In genomic region chr4:8221476-8221875, GRCh38 we compare ENCODE assay signal across 10 cellular contexts. TPM values are rescaled to one million over a fixed set of nuclear protein-coding genes. Genes with fewer than 3 reads are reported as not detected.
DNase-seq lines count a peak whose midpoint lies in the region; TF ChIP-seq lines count a peak whose summit lies in the region.
"Had no signal": no experiment of that assay in that cellular context is flagged by ENCODE, and none has a peak within 500 bp of the region (broad histone marks: within the 10 kb centered on the region; RNA-seq: fewer than 3 reads in every experiment).

No MANE protein-coding gene starts in this region.

- H3K4me2 ChIP-seq in OCI-LY7 (ENCODE audit: low read length), result no peak overlapping the region

- H3K4me3 ChIP-seq in foreskin fibroblast (ENCODE audit: low read depth in 1 of 2, low read length in 2 of 2) (no peak overlapping the region), OCI-LY7 (ENCODE audit: low read depth, low read length, poor library complexity, severe bottlenecking) (no peak overlapping the region)

- no TSS peak for BruUV-seq in OCI-LY7 (replicated peaks; lab: Mats Ljungman, UMichigan)

- intact Hi-C loops in activated naive CD4-positive, alpha-beta T cell treated with anti-CD3 and anti-CD28 coated beads for 36 hours (cut with micrococcal nuclease), result loop anchor here (1.0 kb wide), 1 partner anchor 22 kb away; the partner anchor contains the start of gene SH3TC1
- intact Hi-C loops in OCI-LY7 (cut with micrococcal nuclease; ENCODE audit: unreplicated experiment), result no loop called here

- no peak overlapping the region for H3K4me3 Mint-ChIP-seq in activated naive CD4-positive, alpha-beta T cell treated with anti-CD3 and anti-CD28 coated beads for 36 hours

- CTCF ChIA-PET in activated naive CD4-positive, alpha-beta T cell treated with anti-CD3 and anti-CD28 coated beads for 36 hours (lab: Charles Lee), result interaction anchor here (0.6 to 1.6 kb wide), 4 partner anchors 20 to 47 kb away, joined by 3 to 6 read pairs (median 4); no protein-coding TSS in a partner anchor
- CTCF ChIA-PET in OCI-LY7 (lab: Charles Lee; ENCODE audit: unreplicated experiment), result interaction anchor here (0.6 kb wide), 1 partner anchor 45 kb away, joined by 3 read pairs; no protein-coding TSS in a partner anchor

- no peaks in the 10 kb centered on the region for H3K9me3 Mint-ChIP-seq in activated naive CD4-positive, alpha-beta T cell treated with anti-CD3 and anti-CD28 coated beads for 36 hours

- no peaks in the 10 kb centered on the region for H3K27me3 Mint-ChIP-seq in activated naive CD4-positive, alpha-beta T cell treated with anti-CD3 and anti-CD28 coated beads for 36 hours (ENCODE audit: low read depth)

- H3K27ac Mint-ChIP-seq in activated naive CD4-positive, alpha-beta T cell treated with anti-CD3 and anti-CD28 coated beads for 36 hours, result peak overlapping the region; percentile 27

- H3K36me3 Mint-ChIP-seq in activated naive CD4-positive, alpha-beta T cell treated with anti-CD3 and anti-CD28 coated beads for 36 hours (ENCODE audit: low read depth), result peaks cover 17% of the 10 kb centered on the region

- H3K9me2 ChIP-seq in OCI-LY7 (ENCODE audit: insufficient read depth, low read length), result no peaks in the 10 kb centered on the region

- no peak overlapping the region for H2AFZ ChIP-seq in OCI-LY7 (ENCODE audit: low read length)

- H3K9me3 ChIP-seq in OCI-LY7 (ENCODE audit: low read length), result no peaks in the 10 kb centered on the region

- peak; percentile 30 for DNase-seq in activated naive CD4-positive, alpha-beta T cell treated with anti-CD3 and anti-CD28 coated beads for 36 hours
- no peak for DNase-seq in activated naive CD4-positive, alpha-beta T cell treated with anti-CD3 and anti-CD28 coated beads, Interleukin-2, amount 50 U/mL, for 16 hours
- peak; percentile 92 for DNase-seq in RPMI7951 (ENCODE audit: low read depth)
- peak; percentile 42 to 52 for DNase-seq in foreskin fibroblast
- DNase-seq in substantia nigra (lab: John Stamatoyannopoulos, UW), result peak in 2 of 49 donors; percentile 35 to 40
- DNase-seq in OCI-LY7 (ENCODE audit: low spot score), result no peak
- no peak for DNase-seq in cortex of kidney (lab: John Stamatoyannopoulos, UW)
- no peak for DNase-seq in NCI-H2107 (lab: John Stamatoyannopoulos, UW)
- DNase-seq: stimulated activated CD4-positive, alpha-beta T cell treated with anti-CD3 and anti-CD28 coated beads, Interleukin-15, amount 100 ng/mL, for 24 hours had no signal

- POLR2A ChIA-PET in OCI-LY7 (lab: Charles Lee), result interaction anchor here (0.6 to 1.6 kb wide), 5 partner anchors 14 to 1751 kb away, joined by 3 to 4 read pairs (median 3); partner anchors contain the start of gene SH3TC1

- H3K4me1 Mint-ChIP-seq in activated naive CD4-positive, alpha-beta T cell treated with anti-CD3 and anti-CD28 coated beads for 36 hours (ENCODE audit: low read depth), result peaks cover 25% of the 10 kb centered on the region

- no peaks in the 10 kb centered on the region for H3K36me3 ChIP-seq in OCI-LY7 (ENCODE audit: insufficient read depth, low read length)

- peaks cover 8% of the 10 kb centered on the region for H3K4me1 ChIP-seq in OCI-LY7 (ENCODE audit: insufficient read depth, low read length, poor library complexity, severe bottlenecking)

- H3K27ac ChIP-seq in substantia nigra (ENCODE audit: low read depth, low read length, poor library complexity, severe bottlenecking) (peak overlapping the region; percentile 79), OCI-LY7 (ENCODE audit: low read depth, low read length, poor library complexity, severe bottlenecking) (no peak overlapping the region)

- TF ChIP-seq CTCF in foreskin fibroblast (IDR thresholded peaks at IDR 0.05; ENCODE audit: low read depth, low read length) (no peak), OCI-LY7 (conservative IDR thresholded peaks at IDR 0.05; ENCODE audit: low read length) (no peak)

- no peaks in the 10 kb centered on the region for H3K79me2 ChIP-seq in OCI-LY7 (ENCODE audit: insufficient read depth, low read depth, low read length)

- H4K20me1 ChIP-seq in OCI-LY7 (ENCODE audit: insufficient read depth, low read length), result no peaks in the 10 kb centered on the region

RNA-seq across cellular contexts. Expression of gene SH3TC1, which starts 22.4 kb away (rescaled TPM):
- total RNA-seq in activated naive CD4-positive, alpha-beta T cell treated with anti-CD3 and anti-CD28 coated beads for 36 hours, result 10 to 100 TPM; 17.9 to 23.6 TPM
- 6.6 and 8.9 TPM in 2 replicates for total RNA-seq in RPMI7951 (2014; rRNA removed; shearing (Covaris generic))
- total RNA-seq in OCI-LY7 (2014; rRNA removed; shearing (Covaris generic)), result 15.3 and 17.5 TPM in 2 replicates
- 27.3 and 42.4 TPM in 2 replicates for total RNA-seq in OCI-LY7 (2022)

RNA-seq across cellular contexts. Expression of gene HTRA3, which starts 48.1 kb away (rescaled TPM):
- not detected for total RNA-seq in activated naive CD4-positive, alpha-beta T cell treated with anti-CD3 and anti-CD28 coated beads for 36 hours
- total RNA-seq in RPMI7951 (2014; rRNA removed; shearing (Covaris generic)), result 7.8 and 8.6 TPM in 2 replicates
- total RNA-seq in OCI-LY7 (2014; rRNA removed; shearing (Covaris generic)), result not detected in 2 replicates
- total RNA-seq in OCI-LY7 (2022), result not detected in 2 replicates
- total RNA-seq: NCI-H460 had no signal

Comparison
In these comparisons a context has a peak if more than half of its experiments do, and no peak if none do; other contexts are left out.
1. DNase-seq: peak in activated naive CD4-positive, alpha-beta T cell treated with anti-CD3 and anti-CD28 coated beads for 36 hours (single experiment), RPMI7951 (single experiment) and foreskin fibroblast (2 of 2); none in activated naive CD4-positive, alpha-beta T cell treated with anti-CD3 and anti-CD28 coated beads, Interleukin-2, amount 50 U/mL, for 16 hours (single experiment), OCI-LY7 (single experiment), cortex of kidney (single experiment) and NCI-H2107 (single experiment).